In genomic region chr20:9686866-9687265, GRCh38 we compare ENCODE assay signal across 19 cellular contexts.
A peak's percentile ranks its signal among the peaks of the same experiment; 100 is the strongest.
DNase-seq lines count a peak whose midpoint lies in the region; ATAC-seq, FAIRE-seq and TF ChIP-seq lines count a peak whose summit lies in the region.
"Had no signal": no experiment of that assay in that cellular context is flagged by ENCODE, and none has a peak within 500 bp of the region (broad histone marks: within the 10 kb centered on the region; RNA-seq: fewer than 3 reads in every experiment).

No MANE protein-coding gene starts in this region.

- H3K4me1 ChIP-seq in H9 (ENCODE audit: insufficient read depth, low read length) (no peaks in the 10 kb centered on the region), H1 (replicated peaks in 1 of 4; ENCODE audit: control insufficient read depth in 3 of 4, insufficient read depth in 4 of 4, low read length in 3 of 4) (peaks cover 0 to 4% (median 2%) of the 10 kb centered on the region in 4 experiments; a peak in 3 of 7 replicates)

- no peaks in the 10 kb centered on the region for H3K9me3 Mint-ChIP-seq in H9

- H4K8ac ChIP-seq in H9 (replicated peaks; ENCODE audit: insufficient read length, low read depth, low read length) (no peak overlapping the region), H1 (ENCODE audit: extremely low read depth, insufficient read depth, low read length) (no peak overlapping the region)

- no peaks in the 10 kb centered on the region for H3K79me1 ChIP-seq in H9 (ENCODE audit: insufficient read depth, low read depth, low read length, poor library complexity, severe bottlenecking)
- H3K79me1 ChIP-seq in H1 (ENCODE audit: low read depth, low read length), result no peaks in the 10 kb centered on the region

- H3K9me3 ChIP-seq in H9 (ENCODE audit: control insufficient read depth, low read depth, low read length) (no peaks in the 10 kb centered on the region), H1 (ENCODE audit: insufficient read depth in 2 of 2, low read depth in 1 of 2, low read length in 1 of 2) (no peaks in the 10 kb centered on the region)
- H3K9me3 ChIP-seq: BLaER1 had no signal

- H3K4me1 Mint-ChIP-seq in H9, result peaks cover 7 to 14% of the 10 kb centered on the region in 2 experiments
- H3K4me1 Mint-ChIP-seq: CD14-positive monocyte; CD4-positive, alpha-beta memory T cell; IgD-negative memory B cell had no signal

- H3K23ac ChIP-seq in H9 (ENCODE audit: insufficient read length, low read depth, low read length), result no peak overlapping the region
- no peak overlapping the region for H3K23ac ChIP-seq in H1 (ENCODE audit: insufficient read length)

- CTCF ChIA-PET in H1 (lab: Charles Lee; ENCODE audit: partially characterized antibody), result interaction anchor here (0.9 to 1.6 kb wide), 4 partner anchors 23 to 197 kb away, joined by 3 to 4 read pairs (median 3); no protein-coding TSS in a partner anchor

- H3K79me2 ChIP-seq in H9 (ENCODE audit: insufficient read depth, low read length) (no peaks in the 10 kb centered on the region), H1 (ENCODE audit: control insufficient read depth in 1 of 2, insufficient read depth in 2 of 2, low read length in 2 of 2) (no peaks in the 10 kb centered on the region)

- H3K27ac ChIP-seq in H9 (ENCODE audit: insufficient read length, low read depth, low read length) (no peak overlapping the region), H1 (ENCODE audit: low read depth, low read length) (no peak overlapping the region)
- H3K27ac ChIP-seq: BLaER1, GM23248 had no signal

- H2AFZ ChIP-seq in H9 (ENCODE audit: low read length) (no peak overlapping the region), H1 (ENCODE audit: low read length) (no peak overlapping the region)
- H2AFZ ChIP-seq: GM23248 had no signal

- no peak overlapping the region for H3K4me3 ChIP-seq in H1 (ENCODE audit: extremely low read depth in 1 of 4, insufficient read depth in 2 of 4, low read depth in 3 of 4, low read length in 4 of 4)
- H3K4me3 ChIP-seq: BLaER1, GM12878, GM23248 had no signal

- TF ChIP-seq RAD21 in H1 (IDR thresholded peaks at IDR 0.05 in 1 of 2, conservative IDR thresholded peaks at IDR 0.05 in 1 of 2; ENCODE audit: low read depth in 2 of 2, low read length in 2 of 2), result no peak

- no peak for TF ChIP-seq POLR2A in H1 (IDR thresholded peaks at IDR 0.05; ENCODE audit: control extremely low read depth in 1 of 2, low read depth in 2 of 2, low read length in 2 of 2)

- no peak overlapping the region for H2BK15ac ChIP-seq in H9 (ENCODE audit: low read depth, low read length)
- H2BK15ac ChIP-seq in H1 (ENCODE audit: low read length), result no peak overlapping the region

- H2AK5ac ChIP-seq in H9 (ENCODE audit: insufficient read length, low read length) (no peak overlapping the region), H1 (ENCODE audit: low read depth, low read length) (no peak overlapping the region)

- no peaks in the 10 kb centered on the region for H3K36me3 ChIP-seq in H1 (ENCODE audit: control insufficient read depth in 2 of 4, insufficient read depth in 4 of 4, low read length in 3 of 4)
- H3K36me3 ChIP-seq: BLaER1 had no signal

- no peak overlapping the region for H3K9ac ChIP-seq in H9 (ENCODE audit: extremely low read depth, insufficient read length, low read length)
- H3K9ac ChIP-seq in H1 (replicated peaks in 1 of 4; ENCODE audit: extremely low read depth in 1 of 4, low read depth in 3 of 4, low read length in 3 of 4), result no peak overlapping the region
- H3K9ac ChIP-seq: BLaER1, GM23248 had no signal

- H3K27ac Mint-ChIP-seq in H9, result peak overlapping the region in 2 of 3 experiments; percentile 1 to 29; a peak in 2 of 7 replicates
- H3K27ac Mint-ChIP-seq: CD14-positive monocyte; CD4-positive, alpha-beta memory T cell; IgD-negative memory B cell had no signal

- no peak overlapping the region for H4K91ac ChIP-seq in H9 (ENCODE audit: insufficient read length, low read depth, low read length)
- no peak overlapping the region for H4K91ac ChIP-seq in H1 (replicated peaks; ENCODE audit: insufficient read length, low read length)

- H3K4ac ChIP-seq in H9 (ENCODE audit: low read depth, low read length) (no peak overlapping the region), H1 (replicated peaks; ENCODE audit: insufficient read length, low read depth, low read length) (no peak overlapping the region)

- H4K20me1 ChIP-seq in H9 (ENCODE audit: control insufficient read depth, insufficient read depth, insufficient read length) (no peaks in the 10 kb centered on the region), H1 (replicated peaks in 1 of 2; ENCODE audit: control insufficient read depth in 1 of 2, insufficient read depth in 2 of 2, low read length in 2 of 2) (no peaks in the 10 kb centered on the region)
- H4K20me1 ChIP-seq: BLaER1 had no signal

- no peaks in the 10 kb centered on the region for H3K23me2 ChIP-seq in H9 (ENCODE audit: insufficient read length, low read depth, low read length, poor library complexity, severe bottlenecking)
- H3K23me2 ChIP-seq in H1 (ENCODE audit: low read depth, low read length), result peaks cover 2% of the 10 kb centered on the region; the same call in 1 of the 2 replicates

- H2BK5ac ChIP-seq in H9 (ENCODE audit: insufficient read length, low read length) (no peak overlapping the region), H1 (ENCODE audit: low read depth, low read length) (no peak overlapping the region)

- ATAC-seq in GM18907 (IDR thresholded peaks at IDR 0.05; ENCODE audit: unreplicated experiment), result no peak
- ATAC-seq: GM12878, HepG2 had no signal

- POLR2A ChIA-PET in H1 (lab: Charles Lee; ENCODE audit: partially characterized antibody), result no interaction called here

- H4K5ac ChIP-seq in H9 (ENCODE audit: insufficient read length, low read depth, low read length), result no peak overlapping the region
- H4K5ac ChIP-seq in H1 (ENCODE audit: insufficient read length, low read depth, low read length), result no peak overlapping the region

- H3K27me3 ChIP-seq in H9 (ENCODE audit: insufficient read depth, low read length) (no peaks in the 10 kb centered on the region), H1 (replicated peaks in 1 of 4; ENCODE audit: control insufficient read depth in 3 of 4, extremely low read depth in 1 of 4, insufficient read depth in 3 of 4, low read length in 3 of 4) (no peaks in the 10 kb centered on the region)
- H3K27me3 ChIP-seq: BLaER1 had no signal

- H3K18ac ChIP-seq in H9 (ENCODE audit: insufficient read length, low read depth, low read length) (no peak overlapping the region), H1 (ENCODE audit: extremely low read depth, low read length) (no peak overlapping the region)

- no CpG with 5 or more reads among the region's 2 CpGs for WGBS in H9 (ENCODE audit: extremely low coverage, insufficient read length, low lambda C conversion rate)
- 82% methylated on average over 2 of the region's 2 CpGs; no CpG with 5 or more reads in 1 of the 2 experiments for WGBS in H1 (ENCODE audit: extremely low coverage in 1 of 2, insufficient coverage in 1 of 2, insufficient read length in 1 of 2, insufficient replicate concordance in 2 of 2, low coverage in 1 of 2, low lambda C conversion rate in 2 of 2, missing lambda C conversion rate in 1 of 2), 2 experiments

- H3K27me3 Mint-ChIP-seq in H9 (ENCODE audit: low read depth), result no peaks in the 10 kb centered on the region
- H3K27me3 Mint-ChIP-seq: IgD-negative memory B cell had no signal

- DNase-seq in H9, result no peak
- no peak for DNase-seq in H1 (ENCODE audit: low read depth in 1 of 2, low spot score in 2 of 2)
- peak; percentile 19 for DNase-seq in iPS-NIHi7 (ENCODE audit: extremely low spot score)
- DNase-seq in putamen (ENCODE audit: low spot score), result peak; percentile 47
- DNase-seq in OCI-M1 (lab: John Stamatoyannopoulos, UW), result no peak
- DNase-seq in UCSD-AML1 (lab: John Stamatoyannopoulos, UW; ENCODE audit: unreplicated experiment), result no peak
- DNase-seq: 8988T; CD4-positive, alpha-beta memory T cell; DMS79 treated with DMSO at 0.1 percent for 48 hours; GF-D8; GM23248; H7 had no signal

- H3K56ac ChIP-seq in H9 (ENCODE audit: insufficient read length, low read depth, low read length), result no peak overlapping the region
- H3K56ac ChIP-seq in H1 (replicated peaks; ENCODE audit: insufficient read length, low read depth, low read length), result no peak overlapping the region

- H3K14ac ChIP-seq in H9 (ENCODE audit: insufficient read depth, low read length) (no peak overlapping the region), H1 (ENCODE audit: insufficient read length) (no peak overlapping the region)

- no peak for TF ChIP-seq EP300 in H1 (IDR thresholded peaks at IDR 0.05; ENCODE audit: borderline replicate concordance in 1 of 2, low read depth in 2 of 2, low read length in 2 of 2)

- no peak overlapping the region for H3T11ph ChIP-seq in H9 (ENCODE audit: low read length)

- H2BK12ac ChIP-seq in H9 (ENCODE audit: insufficient read length, low read depth, low read length) (no peak overlapping the region), H1 (ENCODE audit: low read depth, low read length) (no peak overlapping the region)

- H3K4me2 ChIP-seq in H9 (ENCODE audit: insufficient read depth, insufficient read length, low read length), result no peak overlapping the region
- H3K4me2 ChIP-seq in H1 (ENCODE audit: insufficient read depth in 1 of 2, low read depth in 2 of 2, low read length in 2 of 2), result no peak overlapping the region

- no peak overlapping the region for H2BK20ac ChIP-seq in H9 (ENCODE audit: low read depth, low read length, poor library complexity, severe bottlenecking)
- H2BK20ac ChIP-seq in H1 (ENCODE audit: low read length), result no peak overlapping the region

- H3K36me3 Mint-ChIP-seq in H9 (ENCODE audit: insufficient read depth in 1 of 3, low read depth in 3 of 3), result no peaks in the 10 kb centered on the region
- H3K36me3 Mint-ChIP-seq: CD14-positive monocyte; CD4-positive, alpha-beta memory T cell; IgD-negative memory B cell had no signal

- no peak for TF ChIP-seq CTCF in H9 (conservative IDR thresholded peaks at IDR 0.05)
- no peak for TF ChIP-seq CTCF in H1 (IDR thresholded peaks at IDR 0.05; ENCODE audit: control extremely low read depth in 1 of 3, insufficient read depth in 1 of 3, low read depth in 1 of 3, low read length in 3 of 3)

- no peak for FAIRE-seq in H1 (lab: Jason Lieb, UNC)
- FAIRE-seq: GM12878, GM19239, HepG2 had no signal

- H2BK120ac ChIP-seq in H9 (ENCODE audit: low read depth, low read length, poor library complexity, severe bottlenecking) (no peak overlapping the region), H1 (replicated peaks; ENCODE audit: low read depth, low read length) (no peak overlapping the region)

- H3K4me3 Mint-ChIP-seq in H9, result no peak overlapping the region
- H3K4me3 Mint-ChIP-seq: CD14-positive monocyte; CD4-positive, alpha-beta memory T cell; IgD-negative memory B cell had no signal

TF ChIP-seq in H1, 55 proteins besides CTCF, POLR2A, EP300 and RAD21:
- TF ChIP-seq TBP (IDR thresholded peaks at IDR 0.05; ENCODE audit: low read depth, low read length) (peak; percentile 39; the same call in 1 of the 2 replicates), NANOG (IDR thresholded peaks at IDR 0.05; ENCODE audit: insufficient read depth, low read depth, low read length, poor library complexity, severe bottlenecking) (no peak)
TF ChIP-seq in H1: peak in this region for 1.

Comparison
In these comparisons a context has a peak if more than half of its experiments do, and no peak if none do; other contexts are left out.
1. DNase-seq: peak in iPS-NIHi7 (single experiment) and putamen (single experiment); none in H9 (single experiment), H1 (0 of 2), OCI-M1 (single experiment) and UCSD-AML1 (single experiment).